ENCODE assay signal across 8 cellular contexts in the genomic region with DNA sequence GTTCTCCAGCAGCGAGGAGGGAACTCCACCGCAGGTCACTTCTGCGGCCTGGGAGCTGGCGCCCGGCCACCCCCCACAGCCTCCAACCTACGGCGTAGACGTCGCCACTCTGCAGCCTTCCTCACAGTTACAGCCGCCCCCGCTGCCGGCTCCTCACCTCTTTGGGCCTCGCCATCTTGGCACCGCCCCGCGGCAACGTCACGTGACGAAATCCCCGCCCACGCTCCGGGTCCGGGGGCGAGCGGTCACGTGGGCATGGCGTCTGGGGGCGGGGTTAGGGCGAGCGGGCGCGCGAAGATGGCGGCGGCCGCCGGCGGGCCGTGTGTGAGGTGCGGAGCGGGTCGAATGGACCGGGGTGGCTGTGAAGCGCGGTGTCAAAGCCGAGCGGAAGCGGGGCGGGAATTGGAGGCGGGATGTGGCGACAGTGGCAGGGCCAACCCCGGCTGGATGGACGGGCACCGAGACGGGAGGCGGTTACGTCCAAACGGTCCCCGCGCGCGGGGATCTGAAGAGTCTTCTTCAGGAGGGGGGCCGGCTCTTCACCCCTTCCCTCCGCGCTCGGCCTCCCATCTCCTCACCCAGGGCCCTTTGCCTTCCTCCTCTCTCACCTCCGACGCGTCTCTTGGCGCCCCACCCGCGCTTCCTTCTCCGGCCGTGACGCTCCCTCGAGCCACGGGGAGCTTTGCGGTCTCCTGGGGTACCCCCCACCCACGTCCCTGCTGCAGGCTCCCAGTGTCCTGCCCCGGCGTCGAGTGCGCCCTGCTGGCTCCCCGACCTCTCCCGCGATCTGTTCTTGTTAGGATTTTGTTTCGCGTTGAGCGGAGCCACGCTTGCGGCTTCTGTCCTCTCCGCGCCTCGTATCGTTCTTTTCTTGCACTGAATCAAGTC. TPM values are rescaled to one million over a fixed set of nuclear protein-coding genes. Genes with fewer than 3 reads are reported as not detected.
A peak's percentile ranks its signal among the peaks of the same experiment; 100 is the strongest.
DNase-seq lines count a peak whose midpoint lies in the region; ATAC-seq lines count a peak whose summit lies in the region.

A gene (minus strand): TSS at position 181 of the 888 bp plus-strand sequence. CDS start 300 bp downstream, outside the sequence.
A gene with protein sequence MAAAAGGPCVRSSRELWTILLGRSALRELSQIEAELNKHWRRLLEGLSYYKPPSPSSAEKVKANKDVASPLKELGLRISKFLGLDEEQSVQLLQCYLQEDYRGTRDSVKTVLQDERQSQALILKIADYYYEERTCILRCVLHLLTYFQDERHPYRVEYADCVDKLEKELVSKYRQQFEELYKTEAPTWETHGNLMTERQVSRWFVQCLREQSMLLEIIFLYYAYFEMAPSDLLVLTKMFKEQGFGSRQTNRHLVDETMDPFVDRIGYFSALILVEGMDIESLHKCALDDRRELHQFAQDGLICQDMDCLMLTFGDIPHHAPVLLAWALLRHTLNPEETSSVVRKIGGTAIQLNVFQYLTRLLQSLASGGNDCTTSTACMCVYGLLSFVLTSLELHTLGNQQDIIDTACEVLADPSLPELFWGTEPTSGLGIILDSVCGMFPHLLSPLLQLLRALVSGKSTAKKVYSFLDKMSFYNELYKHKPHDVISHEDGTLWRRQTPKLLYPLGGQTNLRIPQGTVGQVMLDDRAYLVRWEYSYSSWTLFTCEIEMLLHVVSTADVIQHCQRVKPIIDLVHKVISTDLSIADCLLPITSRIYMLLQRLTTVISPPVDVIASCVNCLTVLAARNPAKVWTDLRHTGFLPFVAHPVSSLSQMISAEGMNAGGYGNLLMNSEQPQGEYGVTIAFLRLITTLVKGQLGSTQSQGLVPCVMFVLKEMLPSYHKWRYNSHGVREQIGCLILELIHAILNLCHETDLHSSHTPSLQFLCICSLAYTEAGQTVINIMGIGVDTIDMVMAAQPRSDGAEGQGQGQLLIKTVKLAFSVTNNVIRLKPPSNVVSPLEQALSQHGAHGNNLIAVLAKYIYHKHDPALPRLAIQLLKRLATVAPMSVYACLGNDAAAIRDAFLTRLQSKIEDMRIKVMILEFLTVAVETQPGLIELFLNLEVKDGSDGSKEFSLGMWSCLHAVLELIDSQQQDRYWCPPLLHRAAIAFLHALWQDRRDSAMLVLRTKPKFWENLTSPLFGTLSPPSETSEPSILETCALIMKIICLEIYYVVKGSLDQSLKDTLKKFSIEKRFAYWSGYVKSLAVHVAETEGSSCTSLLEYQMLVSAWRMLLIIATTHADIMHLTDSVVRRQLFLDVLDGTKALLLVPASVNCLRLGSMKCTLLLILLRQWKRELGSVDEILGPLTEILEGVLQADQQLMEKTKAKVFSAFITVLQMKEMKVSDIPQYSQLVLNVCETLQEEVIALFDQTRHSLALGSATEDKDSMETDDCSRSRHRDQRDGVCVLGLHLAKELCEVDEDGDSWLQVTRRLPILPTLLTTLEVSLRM (N-terminal part only) (plus strand): TSS at position 277 of the 888 bp plus-strand sequence. CDS start 21 bp downstream, at position 298.

- H3K36me3 Mint-ChIP-seq in effector memory CD8-positive, alpha-beta T cell (ENCODE audit: insufficient read depth), result peaks cover 48% of the 10 kb centered on the region

- H2BK12ac ChIP-seq in mesenchymal stem cell (ENCODE audit: low read length in 2 of 2), result peak within 1 kb of the TSS in 1 of 2 experiments; percentile 74

- H3K14ac ChIP-seq in mesenchymal stem cell (ENCODE audit: low read length in 2 of 2), result peak within 1 kb of the TSS; percentile 86 to 100

- peaks cover 11% of the 10 kb centered on the region for H3K4me1 ChIP-seq in mesenchymal stem cell (ENCODE audit: control insufficient read depth, insufficient read depth, low read depth, low read length)

- peak within 1 kb of the TSS; percentile 88 for H3K27ac ChIP-seq in mesenchymal stem cell (ENCODE audit: low read length, poor library complexity, severe bottlenecking)

- peak within 1 kb of the TSS; percentile 97 for H3K9ac ChIP-seq in mesenchymal stem cell (ENCODE audit: low read length)

- no peaks in the 10 kb centered on the region for H3K9me3 ChIP-seq in mesenchymal stem cell (ENCODE audit: control insufficient read depth, low read length)

- H2BK15ac ChIP-seq in mesenchymal stem cell (ENCODE audit: low read depth, poor library complexity, severe bottlenecking), result peak within 1 kb of the TSS; percentile 20

- peak within 1 kb of the TSS; percentile 90 to 99 for H3K18ac ChIP-seq in mesenchymal stem cell (ENCODE audit: low read depth in 1 of 2, low read length in 2 of 2)

- no peaks in the 10 kb centered on the region for H3K27me3 Mint-ChIP-seq in effector memory CD8-positive, alpha-beta T cell

- H3K79me1 ChIP-seq in mesenchymal stem cell (replicated peaks; ENCODE audit: low read length, poor library complexity, severe bottlenecking), result peaks cover 45% of the 10 kb centered on the region

- peaks cover 24 to 30% of the 10 kb centered on the region in 2 donors for H3K4me1 Mint-ChIP-seq in effector memory CD8-positive, alpha-beta T cell (ENCODE audit: low read depth in 2 of 2)

- H4K8ac ChIP-seq in mesenchymal stem cell (ENCODE audit: low read length), result peak within 1 kb of the TSS; percentile 96

- H3K23ac ChIP-seq in mesenchymal stem cell (ENCODE audit: low read length in 2 of 2), result peak within 1 kb of the TSS; percentile 64 to 100

- H3K9me3 Mint-ChIP-seq in effector memory CD8-positive, alpha-beta T cell, result no peaks in the 10 kb centered on the region

- H2AK5ac ChIP-seq in mesenchymal stem cell (ENCODE audit: low read length, severe bottlenecking), result no peak within 1 kb of the TSS

- peaks cover 42 to 46% of the 10 kb centered on the region in 2 experiments for H3K36me3 ChIP-seq in mesenchymal stem cell (ENCODE audit: control insufficient read depth in 1 of 2, insufficient read depth in 2 of 2, low read depth in 1 of 2, low read length in 2 of 2)

- peak within 1 kb of the TSS; percentile 45 for H2BK5ac ChIP-seq in mesenchymal stem cell (ENCODE audit: low read depth, low read length, poor library complexity, severe bottlenecking)

- H2BK120ac ChIP-seq in mesenchymal stem cell (ENCODE audit: low read depth, low read length), result no peak within 1 kb of the TSS

- ATAC-seq in GM19468 (IDR thresholded peaks at IDR 0.05; ENCODE audit: extremely low read depth, unreplicated experiment), result peak; percentile 63
- peak; percentile 83 for ATAC-seq in effector memory CD8-positive, alpha-beta T cell (replicated peaks)

- no peaks in the 10 kb centered on the region for H3K27me3 ChIP-seq in mesenchymal stem cell (ENCODE audit: control insufficient read depth in 1 of 2, insufficient read depth in 1 of 2, low read length in 2 of 2)

- peak within 1 kb of the TSS; percentile 91 to 98 for H3K4ac ChIP-seq in mesenchymal stem cell (ENCODE audit: low read depth in 1 of 2, low read length in 2 of 2)

- H3K27ac Mint-ChIP-seq in effector memory CD8-positive, alpha-beta T cell, result peak within 1 kb of the TSS; percentile 94 to 96

- H3K4me3 Mint-ChIP-seq in effector memory CD8-positive, alpha-beta T cell, result peak within 1 kb of the TSS; percentile 94

- peak within 1 kb of the TSS; percentile 97 for H3K4me2 ChIP-seq in mesenchymal stem cell (ENCODE audit: low read length, poor library complexity, severe bottlenecking)

- H2AFZ ChIP-seq in mesenchymal stem cell (ENCODE audit: low read depth, low read length), result peak within 1 kb of the TSS; percentile 100

- DNase-seq in COLO668 (lab: John Stamatoyannopoulos, UW; ENCODE audit: unreplicated experiment) (peak; percentile 95), HS-5 (ENCODE audit: low read depth) (peak; percentile 50), NOMO-1 (lab: John Stamatoyannopoulos, UW; ENCODE audit: unreplicated experiment in 2 of 2) (peak; percentile 84 to 95), mesenchymal stem cell (peak; percentile 92)
- peak; percentile 97 to 99 for DNase-seq in activated CD8-positive, alpha-beta memory T cell treated with anti-CD3 and anti-CD28 coated beads for 4 hours (ENCODE audit: low read depth in 2 of 2)
- peak; percentile 100 for DNase-seq in effector memory CD8-positive, alpha-beta T cell
- peak; percentile 99 for DNase-seq in stimulated activated CD8-positive, alpha-beta memory T cell treated with anti-CD3 and anti-CD28 coated beads, Interleukin-12 subunit alpha, Interleukin-12 subunit beta, amount 100 ng/mL, for 24 hours (ENCODE audit: extremely low read depth)

- H4K91ac ChIP-seq in mesenchymal stem cell (ENCODE audit: low read length), result peak within 1 kb of the TSS; percentile 97

- H3K4me3 ChIP-seq in mesenchymal stem cell (ENCODE audit: insufficient read depth in 1 of 2, low read depth in 1 of 2, low read length in 2 of 2), result peak within 1 kb of the TSS; percentile 92 to 100

- WGBS in mesenchymal stem cell, result under 1% methylated on average over 85 of the region's 95 CpGs

RNA-seq across cellular contexts. Expression of the first gene that starts in this region (rescaled TPM):
- 31.1 TPM for polyA plus RNA-seq in mesenchymal stem cell (2013, experiment 1 of 2)
- polyA plus RNA-seq in mesenchymal stem cell (2013, experiment 2 of 2), result 31.0 TPM

RNA-seq across cellular contexts. Expression of the second gene that starts in this region (rescaled TPM):
- polyA plus RNA-seq in mesenchymal stem cell (2013, experiment 1 of 2), result 14.9 TPM
- 14.6 TPM for polyA plus RNA-seq in mesenchymal stem cell (2013, experiment 2 of 2)

Comparison
In these comparisons a context has a peak if more than half of its experiments do, and no peak if none do; other contexts are left out.
1. Peak in every context shown above with its lines: DNase-seq, ATAC-seq, H3K4me3 ChIP-seq and H3K27ac ChIP-seq.
2. DNase-seq: peak in every context shown above with its lines; median percentile 100 in effector memory CD8-positive, alpha-beta T cell; 99 in stimulated activated CD8-positive, alpha-beta memory T cell treated with anti-CD3 and anti-CD28 coated beads, Interleukin-12 subunit alpha, Interleukin-12 subunit beta, amount 100 ng/mL, for 24 hours; 98 in activated CD8-positive, alpha-beta memory T cell treated with anti-CD3 and anti-CD28 coated beads for 4 hours; 95 in COLO668; 92 in mesenchymal stem cell; 90 in NOMO-1; 50 in HS-5.